Comparison of ENCODE assay signal across 1 cellular context in the genomic region with DNA sequence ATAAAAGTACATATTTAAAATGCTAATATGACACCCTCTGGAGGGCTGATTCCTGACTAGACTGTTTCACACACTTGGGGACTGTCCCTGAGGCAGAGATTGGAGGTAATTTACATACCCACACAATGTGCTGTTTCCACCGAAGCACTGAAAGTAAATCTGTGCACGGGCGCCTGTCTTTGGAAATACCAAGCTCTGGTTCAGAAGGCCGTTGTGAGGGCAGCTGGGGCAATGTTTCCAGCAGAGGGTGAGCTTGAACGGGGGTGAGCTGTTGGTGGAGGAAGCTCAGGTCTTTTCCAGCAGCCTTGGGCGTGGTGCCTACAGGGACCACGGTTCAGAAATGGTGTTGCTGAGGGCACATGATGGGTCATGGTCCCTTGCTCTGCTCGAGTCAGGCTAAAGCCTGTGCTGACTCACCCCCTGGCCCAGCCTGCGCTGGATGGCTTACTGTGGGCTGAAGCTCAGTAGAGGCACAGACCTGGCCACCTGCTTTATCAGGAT.
TF ChIP-seq lines count a peak whose summit lies in the region.

No MANE protein-coding gene starts in this region.

TF ChIP-seq in WTC11, 78 proteins besides CTCF, POLR2A, EP300 and RAD21 (continued from another document):
- TF ChIP-seq, protein P1, sequence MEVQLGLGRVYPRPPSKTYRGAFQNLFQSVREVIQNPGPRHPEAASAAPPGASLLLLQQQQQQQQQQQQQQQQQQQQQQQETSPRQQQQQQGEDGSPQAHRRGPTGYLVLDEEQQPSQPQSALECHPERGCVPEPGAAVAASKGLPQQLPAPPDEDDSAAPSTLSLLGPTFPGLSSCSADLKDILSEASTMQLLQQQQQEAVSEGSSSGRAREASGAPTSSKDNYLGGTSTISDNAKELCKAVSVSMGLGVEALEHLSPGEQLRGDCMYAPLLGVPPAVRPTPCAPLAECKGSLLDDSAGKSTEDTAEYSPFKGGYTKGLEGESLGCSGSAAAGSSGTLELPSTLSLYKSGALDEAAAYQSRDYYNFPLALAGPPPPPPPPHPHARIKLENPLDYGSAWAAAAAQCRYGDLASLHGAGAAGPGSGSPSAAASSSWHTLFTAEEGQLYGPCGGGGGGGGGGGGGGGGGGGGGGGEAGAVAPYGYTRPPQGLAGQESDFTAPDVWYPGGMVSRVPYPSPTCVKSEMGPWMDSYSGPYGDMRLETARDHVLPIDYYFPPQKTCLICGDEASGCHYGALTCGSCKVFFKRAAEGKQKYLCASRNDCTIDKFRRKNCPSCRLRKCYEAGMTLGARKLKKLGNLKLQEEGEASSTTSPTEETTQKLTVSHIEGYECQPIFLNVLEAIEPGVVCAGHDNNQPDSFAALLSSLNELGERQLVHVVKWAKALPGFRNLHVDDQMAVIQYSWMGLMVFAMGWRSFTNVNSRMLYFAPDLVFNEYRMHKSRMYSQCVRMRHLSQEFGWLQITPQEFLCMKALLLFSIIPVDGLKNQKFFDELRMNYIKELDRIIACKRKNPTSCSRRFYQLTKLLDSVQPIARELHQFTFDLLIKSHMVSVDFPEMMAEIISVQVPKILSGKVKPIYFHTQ (CRISPR knock-in tag; IDR thresholded peaks at IDR 0.05), result no peak
- no peak for TF ChIP-seq ZNF396 (CRISPR knock-in tag; IDR thresholded peaks at IDR 0.05; ENCODE audit: borderline replicate concordance)
